In the genomic region with DNA sequence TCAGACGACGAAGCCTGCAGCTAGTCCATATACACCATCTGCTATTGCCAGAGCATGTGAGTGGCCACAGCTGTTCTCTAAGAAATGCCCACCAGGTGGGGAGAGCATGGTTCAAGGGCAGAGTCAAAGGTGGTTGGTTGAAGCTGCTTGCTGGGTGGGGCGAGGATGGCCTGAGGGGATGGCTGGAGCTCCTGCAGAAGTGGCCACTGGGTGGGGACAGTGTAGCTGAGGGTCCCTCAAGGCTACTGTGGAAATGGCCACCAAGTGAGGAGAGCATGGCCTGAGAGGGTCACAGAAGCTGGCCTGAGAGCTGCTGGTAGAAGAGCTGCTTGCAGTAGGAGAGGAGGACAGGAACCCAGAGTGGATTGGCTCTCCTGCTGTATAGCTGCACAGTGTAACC, we compare ENCODE assay signal across 22 cellular contexts. TPM values are rescaled to one million over a fixed set of nuclear protein-coding genes. Genes with fewer than 3 reads are reported as not detected.
DNase-seq lines count a peak whose midpoint lies in the region; ATAC-seq, FAIRE-seq and TF ChIP-seq lines count a peak whose summit lies in the region.
"Had no signal": no experiment of that assay in that cellular context is flagged by ENCODE, and none has a peak within 500 bp of the region (broad histone marks: within the 10 kb centered on the region; RNA-seq: fewer than 3 reads in every experiment).

No MANE protein-coding gene starts in this region.

- H3K36me3 Mint-ChIP-seq in T-cell: no peaks in the 10 kb centered on the region
- H3K36me3 Mint-ChIP-seq: CD8-positive, alpha-beta memory T cell had no signal

- H3K36me3 ChIP-seq in K562 (ENCODE audit: control insufficient read depth, insufficient read depth, low read length): no peaks in the 10 kb centered on the region
- H3K36me3 ChIP-seq: BE2C had no signal

- no peak for TF ChIP-seq POLR2A in K562 (conservative IDR thresholded peaks at IDR 0.05)

- H3K27me3 ChIP-seq in K562 (ENCODE audit: control insufficient read depth in 2 of 2, insufficient read depth in 2 of 2, low read length in 2 of 2): peaks cover 6 to 55% of the 10 kb centered on the region in 2 experiments; a peak in 3 of 5 replicates
- H3K27me3 ChIP-seq: BE2C had no signal

- H3K27me3 Mint-ChIP-seq in T-cell: peaks cover 8 to 13% of the 10 kb centered on the region in 2 donors
- H3K27me3 Mint-ChIP-seq: CD4-positive, CD25-positive, alpha-beta regulatory T cell had no signal

- CTCF ChIA-PET in K562 (lab: Yijun Ruan, JAX; ENCODE audit: low intra/inter-chr PET ratio) (no interaction called here), T-cell (lab: Charles Lee) (no interaction called here)

- no peak overlapping the region for H3K27ac ChIP-seq in K562 (ENCODE audit: extremely low read depth, low read depth, low read length)
- H3K27ac ChIP-seq: GM23248 had no signal

- no peak for TF ChIP-seq EP300 in K562 (IDR thresholded peaks at IDR 0.05; ENCODE audit: low read length)

- H3K4me3 ChIP-seq in K562: no peak overlapping the region
- H3K4me3 ChIP-seq: GM23248 had no signal

- no peak overlapping the region for H3K27ac Mint-ChIP-seq in T-cell
- H3K27ac Mint-ChIP-seq: CD4-positive, CD25-positive, alpha-beta regulatory T cell; CD8-positive, alpha-beta memory T cell; HFFc6 had no signal

- H3K9me1 ChIP-seq in K562 (ENCODE audit: control insufficient read depth, insufficient read depth, low read length): no peaks in the 10 kb centered on the region

- no peaks in the 10 kb centered on the region for H3K9me3 ChIP-seq in K562 (replicated peaks; ENCODE audit: control insufficient read depth, insufficient read depth, low read depth, low read length)
- H3K9me3 ChIP-seq: BE2C had no signal

- H3K9ac ChIP-seq in K562 (ENCODE audit: insufficient read depth in 1 of 2, low read depth in 2 of 2, low read length in 2 of 2): no peak overlapping the region; a peak in 1 of 4 replicates
- H3K9ac ChIP-seq: GM23248 had no signal

- no peak for FAIRE-seq in K562 (lab: Jason Lieb, UNC)
- FAIRE-seq: GM12892, GM18507, H54 had no signal

- in situ Hi-C loops in K562 (cut with MboI): no loop called here

- no TSS peak for BruUV-seq in K562 (replicated peaks; lab: Mats Ljungman, UMichigan)

- POLR2A ChIA-PET in K562 (lab: Yijun Ruan, JAX): interaction anchor here (0.6 kb wide), 1 partner anchor 186 kb away, joined by 3 read pairs; no protein-coding TSS in a partner anchor
- POLR2A ChIA-PET in T-cell (lab: Charles Lee): no interaction called here

- H2AFZ ChIP-seq in K562 (ENCODE audit: low read depth, low read length): no peak overlapping the region
- H2AFZ ChIP-seq: GM23248 had no signal

- intact Hi-C loops in K562 (cut with micrococcal nuclease): no loop called here

- WGBS in K562 (ENCODE audit: insufficient coverage, low coverage, missing lambda C conversion rate): 0% methylated on average over 3 of the region's 3 CpGs

- no peak for TF ChIP-seq CTCF in K562 (IDR thresholded peaks at IDR 0.05 in 2 of 3, conservative IDR thresholded peaks at IDR 0.05 in 1 of 3; ENCODE audit: insufficient read depth in 2 of 3, low read depth in 1 of 3, low read length in 3 of 3)

- no peaks in the 10 kb centered on the region; the same call in 1 of the 2 replicates for H4K20me1 ChIP-seq in K562 (replicated peaks; ENCODE audit: control insufficient read depth, insufficient read depth, low read length)

- no peaks in the 10 kb centered on the region for H3K79me2 ChIP-seq in K562 (ENCODE audit: control insufficient read depth, insufficient read depth, low read length)

- no peak overlapping the region for H3K4me3 Mint-ChIP-seq in T-cell
- H3K4me3 Mint-ChIP-seq: CD4-positive, CD25-positive, alpha-beta regulatory T cell; CD8-positive, alpha-beta memory T cell; HFFc6 had no signal

- H3K4me1 Mint-ChIP-seq in T-cell: no peaks in the 10 kb centered on the region
- H3K4me1 Mint-ChIP-seq: CD4-positive, CD25-positive, alpha-beta regulatory T cell; CD8-positive, alpha-beta memory T cell had no signal

- H3K4me1 ChIP-seq in K562 (replicated peaks in 1 of 2; ENCODE audit: control insufficient read depth in 2 of 2, insufficient read depth in 2 of 2, low read length in 2 of 2): no peaks in the 10 kb centered on the region; a peak in 1 of 5 replicates
- H3K4me1 ChIP-seq: BE2C had no signal

- no peak for TF ChIP-seq RAD21 in K562 (CRISPR knock-in tag; conservative IDR thresholded peaks at IDR 0.05 in 1 of 2, IDR thresholded peaks at IDR 0.05 in 1 of 2)

- DNase-seq in NCI-H146 (lab: John Stamatoyannopoulos, UW) (peak; percentile 9), NCI-H146 treated with DMSO at 0.1 percent for 48 hours (lab: John Stamatoyannopoulos, UW; ENCODE audit: unreplicated experiment) (no peak), NCI-H69 (lab: John Stamatoyannopoulos, UW) (peak; percentile 10), K562 (ENCODE audit: extremely low read depth in 1 of 4, low spot score in 3 of 4) (no peak), T-cell (no peak), SW 1271 (lab: John Stamatoyannopoulos, UW) (no peak)
- DNase-seq in activated CD4-positive, CD25-positive, alpha-beta regulatory T cell (lab: John Stamatoyannopoulos, UW): no peak
- DNase-seq: 8988T; BE2C; C1 segment of cervical spinal cord; CD4-positive, CD25-positive, alpha-beta regulatory T cell; CD8-positive, alpha-beta memory T cell; COR-L47; DMS153; DMS79; GDM1; GM23248; HCEC 1CT; HFFc6 had no signal

- H3K9me3 Mint-ChIP-seq in T-cell: peaks cover 0 to 2% (median 0%) of the 10 kb centered on the region in 3 donors
- H3K9me3 Mint-ChIP-seq: CD8-positive, alpha-beta memory T cell; HFFc6 had no signal

- H3K4me2 ChIP-seq in K562 (ENCODE audit: insufficient read depth, low read length): no peak overlapping the region

- ATAC-seq in K562: peak; percentile 57
- no peak for ATAC-seq in T-cell (replicated peaks in 1 of 4)

TF ChIP-seq in K562, 482 proteins besides CTCF, POLR2A, EP300 and RAD21 (continues in another document):
- TF ChIP-seq ZNF586 (CRISPR knock-in tag; conservative IDR thresholded peaks at IDR 0.05): no peak
- no peak for TF ChIP-seq GATAD2B (IDR thresholded peaks at IDR 0.05; ENCODE audit: borderline replicate concordance)
- no peak for TF ChIP-seq SRSF1 (IDR thresholded peaks at IDR 0.05; ENCODE audit: low read depth, low read length)
- TF ChIP-seq, protein P1, sequence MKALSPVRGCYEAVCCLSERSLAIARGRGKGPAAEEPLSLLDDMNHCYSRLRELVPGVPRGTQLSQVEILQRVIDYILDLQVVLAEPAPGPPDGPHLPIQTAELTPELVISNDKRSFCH (CRISPR knock-in tag; IDR thresholded peaks at IDR 0.05): no peak
- TF ChIP-seq, protein P1 (tag; IDR thresholded peaks at IDR 0.05): no peak
- TF ChIP-seq, protein P2, sequence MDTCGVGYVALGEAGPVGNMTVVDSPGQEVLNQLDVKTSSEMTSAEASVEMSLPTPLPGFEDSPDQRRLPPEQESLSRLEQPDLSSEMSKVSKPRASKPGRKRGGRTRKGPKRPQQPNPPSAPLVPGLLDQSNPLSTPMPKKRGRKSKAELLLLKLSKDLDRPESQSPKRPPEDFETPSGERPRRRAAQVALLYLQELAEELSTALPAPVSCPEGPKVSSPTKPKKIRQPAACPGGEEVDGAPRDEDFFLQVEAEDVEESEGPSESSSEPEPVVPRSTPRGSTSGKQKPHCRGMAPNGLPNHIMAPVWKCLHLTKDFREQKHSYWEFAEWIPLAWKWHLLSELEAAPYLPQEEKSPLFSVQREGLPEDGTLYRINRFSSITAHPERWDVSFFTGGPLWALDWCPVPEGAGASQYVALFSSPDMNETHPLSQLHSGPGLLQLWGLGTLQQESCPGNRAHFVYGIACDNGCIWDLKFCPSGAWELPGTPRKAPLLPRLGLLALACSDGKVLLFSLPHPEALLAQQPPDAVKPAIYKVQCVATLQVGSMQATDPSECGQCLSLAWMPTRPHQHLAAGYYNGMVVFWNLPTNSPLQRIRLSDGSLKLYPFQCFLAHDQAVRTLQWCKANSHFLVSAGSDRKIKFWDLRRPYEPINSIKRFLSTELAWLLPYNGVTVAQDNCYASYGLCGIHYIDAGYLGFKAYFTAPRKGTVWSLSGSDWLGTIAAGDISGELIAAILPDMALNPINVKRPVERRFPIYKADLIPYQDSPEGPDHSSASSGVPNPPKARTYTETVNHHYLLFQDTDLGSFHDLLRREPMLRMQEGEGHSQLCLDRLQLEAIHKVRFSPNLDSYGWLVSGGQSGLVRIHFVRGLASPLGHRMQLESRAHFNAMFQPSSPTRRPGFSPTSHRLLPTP (IDR thresholded peaks at IDR 0.05; ENCODE audit: borderline replicate concordance, extremely low read depth, insufficient read length): no peak
- TF ChIP-seq, protein P3, sequence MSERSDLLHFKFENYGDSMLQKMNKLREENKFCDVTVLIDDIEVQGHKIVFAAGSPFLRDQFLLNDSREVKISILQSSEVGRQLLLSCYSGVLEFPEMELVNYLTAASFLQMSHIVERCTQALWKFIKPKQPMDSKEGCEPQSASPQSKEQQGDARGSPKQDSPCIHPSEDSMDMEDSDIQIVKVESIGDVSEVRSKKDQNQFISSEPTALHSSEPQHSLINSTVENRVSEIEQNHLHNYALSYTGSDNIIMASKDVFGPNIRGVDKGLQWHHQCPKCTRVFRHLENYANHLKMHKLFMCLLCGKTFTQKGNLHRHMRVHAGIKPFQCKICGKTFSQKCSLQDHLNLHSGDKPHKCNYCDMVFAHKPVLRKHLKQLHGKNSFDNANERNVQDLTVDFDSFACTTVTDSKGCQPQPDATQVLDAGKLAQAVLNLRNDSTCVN (CRISPR knock-in tag; IDR thresholded peaks at IDR 0.05): no peak
- TF ChIP-seq SNIP1 (IDR thresholded peaks at IDR 0.05; ENCODE audit: low read depth): no peak

RNA-seq across cellular contexts. Expression of a gene that starts 18.5 kb away (rescaled TPM):
- not detected in 2 replicates for total RNA-seq in K562 (2011; cell fraction: chromatin; rRNA removed; ENCODE audit: low replicate concordance)
- total RNA-seq in K562 (2011; cell fraction: nucleolus; rRNA removed): not detected in 2 replicates
- not detected in 2 replicates for total RNA-seq in K562 (2011; cell fraction: nucleoplasm; rRNA removed)
- not detected in 2 replicates for total RNA-seq in K562 (2014; rRNA removed)
- total RNA-seq in K562 (2014; rRNA removed; fragmentation: Illumina TruSeq; extraction: Trizol): 0.04 TPM in 1 of 2 replicates, not detected in the other
- 0.07 TPM in 1 of 2 replicates, not detected in the other for total RNA-seq in K562 (2015; rRNA removed; fragmentation: Illumina TruSeq; extraction: Trizol)
- 0.18 TPM in 1 of 2 replicates, not detected in the other for total RNA-seq in K562 (2021)
- polyA plus RNA-seq in K562 (2011; rRNA removed): 0.01 TPM in 1 of 2 replicates, not detected in the other
- polyA plus RNA-seq in K562 (2011; cell fraction: cytosol; rRNA removed): not detected in 2 replicates
- 0.04 and 0.11 TPM in 2 replicates for polyA plus RNA-seq in K562 (2011; cell fraction: nucleus; rRNA removed)
- polyA plus RNA-seq in K562 (2012): 0.01 and 0.14 TPM in 2 replicates
- 0.13 TPM in 1 of 2 replicates, not detected in the other for polyA plus RNA-seq in K562 (2014; fragmentation: Illumina TruSeq; extraction: Trizol)
- not detected for polyA plus RNA-seq in K562 (2014; fragmentation: Nextera tagmentation; extraction: Ambion mirVana)
- not detected in 2 replicates for polyA plus RNA-seq in K562 (2014; rRNA removed)
- polyA minus RNA-seq in K562 (2011; rRNA and poly(A)+ RNA removed): not detected in 2 replicates
- polyA minus RNA-seq in K562 (2011; cell fraction: cytosol; rRNA and poly(A)+ RNA removed): not detected in 2 replicates
- polyA minus RNA-seq in K562 (2011; cell fraction: nucleus; rRNA and poly(A)+ RNA removed): not detected in 2 replicates
- under 1 TPM in 1 of 5 donors, not detected in 4; 0.07 TPM for total RNA-seq in T-cell
- total RNA-seq: CD4-positive, CD25-positive, alpha-beta regulatory T cell; CD8-positive, alpha-beta memory T cell had no signal
- polyA plus RNA-seq: CD4-positive, CD25-positive, alpha-beta regulatory T cell; CD8-positive, alpha-beta memory T cell had no signal

Comparison
In these comparisons a context has a peak if more than half of its experiments do, and no peak if none do; other contexts are left out.
1. DNase-seq: peak in NCI-H146 (single experiment) and NCI-H69 (single experiment); none in NCI-H146 treated with DMSO at 0.1 percent for 48 hours (single experiment), K562 (0 of 4), T-cell (0 of 34), SW 1271 (0 of 2) and activated CD4-positive, CD25-positive, alpha-beta regulatory T cell (0 of 4).